Comparison of ENCODE assay signal across 8 cellular contexts in the genomic region with DNA sequence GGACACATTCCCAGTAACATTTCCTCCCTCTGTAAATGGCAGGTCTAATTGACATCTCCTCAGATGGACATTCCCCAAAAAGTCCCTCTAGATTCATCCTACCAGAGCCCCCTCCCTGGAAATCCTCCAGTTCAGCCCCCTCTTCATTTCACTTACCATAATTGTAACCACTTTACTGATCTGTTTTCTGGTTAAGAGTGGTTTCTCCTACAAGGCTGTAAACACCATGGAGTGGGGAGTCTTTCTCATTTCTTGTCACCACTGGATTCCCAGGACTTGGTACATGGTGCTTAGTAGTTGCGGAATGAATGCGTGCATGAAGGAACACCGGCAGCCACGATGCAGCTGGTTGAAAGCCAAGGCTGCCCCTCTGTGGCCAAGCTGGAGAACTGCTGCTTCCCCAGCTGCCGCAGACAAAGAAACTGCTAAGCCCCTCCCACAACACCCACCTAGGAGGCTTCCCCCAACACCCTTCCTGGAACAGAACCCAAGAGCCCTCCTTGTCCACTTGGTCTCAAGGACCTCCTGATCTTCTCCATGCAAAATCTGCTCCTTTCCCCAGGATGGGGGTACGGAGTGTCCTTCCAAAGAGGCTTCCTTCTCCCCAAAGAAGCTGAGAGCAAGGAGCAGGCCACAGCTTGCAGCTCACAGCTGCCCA. TPM values are rescaled to one million over a fixed set of nuclear protein-coding genes. Genes with fewer than 3 reads are reported as not detected.
DNase-seq lines count a peak whose midpoint lies in the region; ATAC-seq, FAIRE-seq and TF ChIP-seq lines count a peak whose summit lies in the region.

No MANE protein-coding gene starts in this region.

- peak overlapping the region; percentile 40 for H3K27ac Mint-ChIP-seq in activated T-helper 1 cell treated with anti-CD3 and anti-CD28 coated beads, Interleukin-12 subunit alpha, Interleukin-12 subunit beta, Interleukin-2, Interleukin-4 antibody, amounts not matched to agents 30 ng/mL and 10 ng/mL and 1 ng/mL, durations not matched to agents 14 hours and 24 hours and 36 hours

- intact Hi-C loops in activated T-helper 1 cell treated with anti-CD3 and anti-CD28 coated beads, Interleukin-12 subunit alpha, Interleukin-12 subunit beta, Interleukin-2, Interleukin-4 antibody, amounts not matched to agents 30 ng/mL and 10 ng/mL and 1 ng/mL, durations not matched to agents 14 hours and 24 hours and 36 hours (cut with micrococcal nuclease), result loop anchor here (1.0 kb wide), 5 partner anchors 19 to 299 kb away; no protein-coding TSS in a partner anchor

- peaks cover 11% of the 10 kb centered on the region for H3K36me3 Mint-ChIP-seq in activated T-helper 1 cell treated with anti-CD3 and anti-CD28 coated beads, Interleukin-12 subunit alpha, Interleukin-12 subunit beta, Interleukin-2, Interleukin-4 antibody, amounts not matched to agents 30 ng/mL and 10 ng/mL and 1 ng/mL, durations not matched to agents 14 hours and 24 hours and 36 hours (ENCODE audit: low read depth)

- H3K4me3 Mint-ChIP-seq in activated T-helper 1 cell treated with anti-CD3 and anti-CD28 coated beads, Interleukin-12 subunit alpha, Interleukin-12 subunit beta, Interleukin-2, Interleukin-4 antibody, amounts not matched to agents 30 ng/mL and 10 ng/mL and 1 ng/mL, durations not matched to agents 14 hours and 24 hours and 36 hours, result no peak overlapping the region

- H3K14ac ChIP-seq in neuronal stem cell (ENCODE audit: low read length), result no peak overlapping the region

- no peak overlapping the region for H2BK15ac ChIP-seq in neuronal stem cell (ENCODE audit: low read length)

- H3K9ac ChIP-seq in neuronal stem cell (ENCODE audit: low read depth, low read length, poor library complexity), result no peak overlapping the region

- no peaks in the 10 kb centered on the region for H3K9me3 ChIP-seq in neuronal stem cell (replicated peaks in 1 of 2; ENCODE audit: control insufficient read depth in 2 of 2, insufficient read depth in 1 of 2, low read depth in 1 of 2, low read length in 2 of 2)

- H3K4me1 Mint-ChIP-seq in activated T-helper 1 cell treated with anti-CD3 and anti-CD28 coated beads, Interleukin-12 subunit alpha, Interleukin-12 subunit beta, Interleukin-2, Interleukin-4 antibody, amounts not matched to agents 30 ng/mL and 10 ng/mL and 1 ng/mL, durations not matched to agents 14 hours and 24 hours and 36 hours (ENCODE audit: low read depth), result peaks cover 14% of the 10 kb centered on the region

- H3K79me1 ChIP-seq in neuronal stem cell (ENCODE audit: low read depth, low read length), result no peaks in the 10 kb centered on the region

- H3K4me3 ChIP-seq in foreskin fibroblast (ENCODE audit: low read depth in 1 of 2, low read length in 2 of 2) (no peak overlapping the region), neuronal stem cell (ENCODE audit: low read length in 2 of 2) (no peak overlapping the region)

- H2AK5ac ChIP-seq in neuronal stem cell (ENCODE audit: low read depth, low read length), result peak overlapping the region; percentile 18

- peak; percentile 78 for FAIRE-seq in G401.6 (lab: Jason Lieb, UNC)

- H2BK120ac ChIP-seq in neuronal stem cell (ENCODE audit: low read depth, low read length), result no peak overlapping the region

- H3K18ac ChIP-seq in neuronal stem cell (ENCODE audit: low read length), result no peak overlapping the region

- TF ChIP-seq RAD21 in Ishikawa (IDR thresholded peaks at IDR 0.05; ENCODE audit: low read depth), result peak; percentile 94

- no peak overlapping the region for H3K4ac ChIP-seq in neuronal stem cell (ENCODE audit: low read length)

- no peak overlapping the region for H4K8ac ChIP-seq in neuronal stem cell (ENCODE audit: low read depth, low read length)

- H3K36me3 ChIP-seq in neuronal stem cell (replicated peaks in 1 of 2; ENCODE audit: control insufficient read depth in 2 of 2, insufficient read depth in 2 of 2, low read length in 2 of 2), result peaks cover 10 to 85% of the 10 kb centered on the region in 2 donors

- H3K27ac ChIP-seq in neuronal stem cell (replicated peaks; ENCODE audit: low read length), result no peak overlapping the region

- peak; percentile 92 for TF ChIP-seq CTCF in foreskin fibroblast (IDR thresholded peaks at IDR 0.05; ENCODE audit: low read depth, low read length)

- H3K9me3 Mint-ChIP-seq in activated T-helper 1 cell treated with anti-CD3 and anti-CD28 coated beads, Interleukin-12 subunit alpha, Interleukin-12 subunit beta, Interleukin-2, Interleukin-4 antibody, amounts not matched to agents 30 ng/mL and 10 ng/mL and 1 ng/mL, durations not matched to agents 14 hours and 24 hours and 36 hours, result no peaks in the 10 kb centered on the region

- H3K4me2 ChIP-seq in neuronal stem cell (ENCODE audit: insufficient read depth, low read length, poor library complexity, severe bottlenecking), result no peak overlapping the region

- no peak overlapping the region for H2BK12ac ChIP-seq in neuronal stem cell (ENCODE audit: low read length)

- no peak overlapping the region for H4K91ac ChIP-seq in neuronal stem cell (ENCODE audit: low read depth, low read length, poor library complexity)

- H3K23ac ChIP-seq in neuronal stem cell (ENCODE audit: low read depth, low read length, poor library complexity), result peak overlapping the region; percentile 71

- no peaks in the 10 kb centered on the region for H3K27me3 ChIP-seq in neuronal stem cell (ENCODE audit: control insufficient read depth in 3 of 3, insufficient read depth in 3 of 3, low read depth in 1 of 3, low read length in 3 of 3)

- peaks cover 8 to 10% of the 10 kb centered on the region in 2 donors for H3K4me1 ChIP-seq in neuronal stem cell (ENCODE audit: control insufficient read depth in 2 of 2, insufficient read depth in 1 of 2, low read depth in 1 of 2, low read length in 2 of 2)

- WGBS in neuronal stem cell (ENCODE audit: extremely low coverage in 2 of 2, insufficient read length in 2 of 2, insufficient replicate concordance in 1 of 2), 2 donors, result no CpG with 5 or more reads among the region's 6 CpGs

- ATAC-seq in GM18502 (IDR thresholded peaks at IDR 0.05; ENCODE audit: poor library complexity, unreplicated experiment), result no peak

- no peak for TF ChIP-seq EP300 in Ishikawa (IDR thresholded peaks at IDR 0.05; ENCODE audit: borderline replicate concordance)

- peaks cover 3% of the 10 kb centered on the region for H3K27me3 Mint-ChIP-seq in activated T-helper 1 cell treated with anti-CD3 and anti-CD28 coated beads, Interleukin-12 subunit alpha, Interleukin-12 subunit beta, Interleukin-2, Interleukin-4 antibody, amounts not matched to agents 30 ng/mL and 10 ng/mL and 1 ng/mL, durations not matched to agents 14 hours and 24 hours and 36 hours (ENCODE audit: insufficient read depth)

- peak; percentile 71 for DNase-seq in RKO (ENCODE audit: low spot score)
- DNase-seq in activated T-helper 1 cell treated with anti-CD3 and anti-CD28 coated beads, Interleukin-12 subunit alpha, Interleukin-12 subunit beta, Interleukin-2, Interleukin-4 antibody, amounts not matched to agents 30 ng/mL and 10 ng/mL and 1 ng/mL, durations not matched to agents 14 hours and 24 hours and 36 hours (ENCODE audit: low spot score), result peak; percentile 66
- peak; percentile 79 to 93 for DNase-seq in foreskin fibroblast
- DNase-seq in neuronal stem cell (ENCODE audit: low spot score), result peak; percentile 71
- DNase-seq in stromal cell of bone marrow (ENCODE audit: low read depth), result peak; percentile 52

- H2AFZ ChIP-seq in neuronal stem cell (ENCODE audit: low read length), result peak overlapping the region; percentile 46

- no peak overlapping the region for H2BK5ac ChIP-seq in neuronal stem cell (ENCODE audit: low read length)

TF ChIP-seq in Ishikawa, 13 proteins besides CTCF, POLR2A, EP300 and RAD21 (continues in another document):
- TF ChIP-seq NFIC (IDR thresholded peaks at IDR 0.05) (no peak), TCF12 (IDR thresholded peaks at IDR 0.05; ENCODE audit: low read depth) (no peak), FOXM1 (IDR thresholded peaks at IDR 0.05; ENCODE audit: borderline replicate concordance, low read depth) (no peak), CREB1 (IDR thresholded peaks at IDR 0.05; ENCODE audit: low read depth) (no peak), USF1 (IDR thresholded peaks at IDR 0.05) (no peak), TEAD4 (IDR thresholded peaks at IDR 0.05) (no peak), YY1 (IDR thresholded peaks at IDR 0.05; ENCODE audit: low read depth) (no peak), TAF1 (IDR thresholded peaks at IDR 0.05; ENCODE audit: low read depth) (no peak)

RNA-seq across cellular contexts. Expression of gene SCARF2, which starts 18.6 kb away (rescaled TPM):
- 0.24 and 0.41 TPM in 2 replicates for total RNA-seq in activated T-helper 1 cell treated with anti-CD3 and anti-CD28 coated beads, Interleukin-12 subunit alpha, Interleukin-12 subunit beta, Interleukin-2, Interleukin-4 antibody, amounts not matched to agents 30 ng/mL and 10 ng/mL and 1 ng/mL, durations not matched to agents 14 hours and 24 hours and 36 hours
- 3.7 TPM for polyA plus RNA-seq in neuronal stem cell (2013, experiment 1 of 2)
- polyA plus RNA-seq in neuronal stem cell (2013, experiment 2 of 2), result 2.8 TPM

RNA-seq across cellular contexts. Expression of gene KLHL22, which starts 39.4 kb away (rescaled TPM):
- 18.8 and 21.9 TPM in 2 replicates for total RNA-seq in activated T-helper 1 cell treated with anti-CD3 and anti-CD28 coated beads, Interleukin-12 subunit alpha, Interleukin-12 subunit beta, Interleukin-2, Interleukin-4 antibody, amounts not matched to agents 30 ng/mL and 10 ng/mL and 1 ng/mL, durations not matched to agents 14 hours and 24 hours and 36 hours
- 14.3 TPM for polyA plus RNA-seq in neuronal stem cell (2013, experiment 1 of 2)
- polyA plus RNA-seq in neuronal stem cell (2013, experiment 2 of 2), result 13.8 TPM

RNA-seq across cellular contexts. Expression of gene MED15, which starts 51.2 kb away (rescaled TPM):
- 103 and 110 TPM in 2 replicates for total RNA-seq in activated T-helper 1 cell treated with anti-CD3 and anti-CD28 coated beads, Interleukin-12 subunit alpha, Interleukin-12 subunit beta, Interleukin-2, Interleukin-4 antibody, amounts not matched to agents 30 ng/mL and 10 ng/mL and 1 ng/mL, durations not matched to agents 14 hours and 24 hours and 36 hours
- polyA plus RNA-seq in neuronal stem cell (2013, experiment 1 of 2), result 35.8 TPM
- polyA plus RNA-seq in neuronal stem cell (2013, experiment 2 of 2), result 36.1 TPM
